In genomic region chr4:91147067-91147466, GRCh38 we compare ENCODE assay signal across 20 cellular contexts.
DNase-seq lines count a peak whose midpoint lies in the region; ATAC-seq, FAIRE-seq and TF ChIP-seq lines count a peak whose summit lies in the region.
"Had no signal": no experiment of that assay in that cellular context is flagged by ENCODE, and none has a peak within 500 bp of the region (broad histone marks: within the 10 kb centered on the region; RNA-seq: fewer than 3 reads in every experiment).

No MANE protein-coding gene starts in this region.

- no peak overlapping the region for H3K18ac ChIP-seq in H1 (ENCODE audit: extremely low read depth, low read length)

- TF ChIP-seq EP300 in H1 (IDR thresholded peaks at IDR 0.05; ENCODE audit: borderline replicate concordance in 1 of 2, low read depth in 2 of 2, low read length in 2 of 2) (no peak), sigmoid colon (IDR thresholded peaks at IDR 0.05) (no peak)

- H3K27me3 ChIP-seq in H1 (replicated peaks in 1 of 4; ENCODE audit: control insufficient read depth in 3 of 4, extremely low read depth in 1 of 4, insufficient read depth in 3 of 4, low read length in 3 of 4) (no peaks in the 10 kb centered on the region), sigmoid colon (no peaks in the 10 kb centered on the region)

- H4K20me1 ChIP-seq in H1 (replicated peaks in 1 of 2; ENCODE audit: control insufficient read depth in 1 of 2, insufficient read depth in 2 of 2, low read length in 2 of 2) = no peaks in the 10 kb centered on the region

- no peaks in the 10 kb centered on the region for H3K23me2 ChIP-seq in H1 (ENCODE audit: low read depth, low read length)

- no peak overlapping the region for H3K4ac ChIP-seq in H1 (replicated peaks; ENCODE audit: insufficient read length, low read depth, low read length)

- ATAC-seq in HG03378 (IDR thresholded peaks at IDR 0.05; ENCODE audit: unreplicated experiment) = no peak

- no peak overlapping the region for H3K14ac ChIP-seq in H1 (ENCODE audit: insufficient read length)

- H3K9ac ChIP-seq in H1 (replicated peaks in 1 of 4; ENCODE audit: extremely low read depth in 1 of 4, low read depth in 3 of 4, low read length in 3 of 4) = no peak overlapping the region
- H3K9ac ChIP-seq: SK-N-SH had no signal

- no peak overlapping the region for H2BK5ac ChIP-seq in H1 (ENCODE audit: low read depth, low read length)

- WGBS in H1 (ENCODE audit: extremely low coverage in 1 of 2, insufficient coverage in 1 of 2, insufficient read length in 1 of 2, insufficient replicate concordance in 2 of 2, low coverage in 1 of 2, low lambda C conversion rate in 2 of 2, missing lambda C conversion rate in 1 of 2), 2 experiments = 89% methylated on average over 5 of the region's 6 CpGs; no CpG with 5 or more reads in 1 of the 2 experiments
- WGBS in sigmoid colon, 2 donors = 73 to 75% methylated on average over 6 of the region's 6 CpGs

- peak overlapping the region; percentile 55; the same call in 1 of the 2 replicates for H2AFZ ChIP-seq in H1 (ENCODE audit: low read length)

- no peak overlapping the region for H2BK12ac ChIP-seq in H1 (ENCODE audit: low read depth, low read length)

- intact Hi-C loops in sigmoid colon (cut with DNase I) = no loop called here

- H3K27ac ChIP-seq in H1 (ENCODE audit: low read depth, low read length) (no peak overlapping the region), sigmoid colon (no peak overlapping the region)
- H3K27ac ChIP-seq: C4-2B had no signal

- peak; percentile 0 for DNase-seq in activated gamma-delta T cell (lab: John Stamatoyannopoulos, UW)
- no peak for DNase-seq in activated gamma-delta T cell treated with Interleukin-2 at 50 U/mL for 16 hours
- DNase-seq in NCI-H2171 (lab: John Stamatoyannopoulos, UW) = peak; percentile 87
- no peak for DNase-seq in H1 (ENCODE audit: low read depth in 1 of 2, low spot score in 2 of 2)
- peak; percentile 34 for DNase-seq in sigmoid colon
- no peak for DNase-seq in NCI-H2029 treated with DMSO at 0.1 percent for 48 hours (lab: John Stamatoyannopoulos, UW)
- DNase-seq in kidney glomerular epithelial cell (lab: John Stamatoyannopoulos, UW) = no peak
- DNase-seq: AML-193, DMS79 treated with DMSO at 0.1 percent for 48 hours, KG1, NCI-H1092, NCI-H1436, NCI-H2081, NCI-H774, SIG-M5, SK-N-SH had no signal

- no peak overlapping the region for H2BK120ac ChIP-seq in H1 (replicated peaks; ENCODE audit: low read depth, low read length)

- H3K79me2 ChIP-seq in H1 (ENCODE audit: control insufficient read depth in 1 of 2, insufficient read depth in 2 of 2, low read length in 2 of 2) = no peaks in the 10 kb centered on the region

- no peak for FAIRE-seq in H1 (lab: Jason Lieb, UNC)
- FAIRE-seq: D721Med had no signal

- no peaks in the 10 kb centered on the region for H3K79me1 ChIP-seq in H1 (ENCODE audit: low read depth, low read length)

- H2BK20ac ChIP-seq in H1 (ENCODE audit: low read length) = no peak overlapping the region

- no peak overlapping the region for H4K5ac ChIP-seq in H1 (ENCODE audit: insufficient read length, low read depth, low read length)

- CTCF ChIA-PET in H1 (lab: Charles Lee; ENCODE audit: partially characterized antibody) = interaction anchor here (0.8 kb wide), 1 partner anchor 33 kb away, joined by 3 read pairs; no protein-coding TSS in a partner anchor

- H2BK15ac ChIP-seq in H1 (ENCODE audit: low read length) = no peak overlapping the region

- TF ChIP-seq POLR2A in H1 (IDR thresholded peaks at IDR 0.05; ENCODE audit: control extremely low read depth in 1 of 2, low read depth in 2 of 2, low read length in 2 of 2) (no peak), sigmoid colon (IDR thresholded peaks at IDR 0.05) (no peak)

- TF ChIP-seq RAD21 in H1 (IDR thresholded peaks at IDR 0.05 in 1 of 2, conservative IDR thresholded peaks at IDR 0.05 in 1 of 2; ENCODE audit: low read depth in 2 of 2, low read length in 2 of 2) = no peak

- H3K4me1 ChIP-seq in H1 (replicated peaks in 1 of 4; ENCODE audit: control insufficient read depth in 3 of 4, insufficient read depth in 4 of 4, low read length in 3 of 4) (0 out of 7 replicates have a peak, but pooled peaks cover 0 to 3% (median 0%) of the 10 kb centered on the region in 4 experiments), sigmoid colon (no peaks in the 10 kb centered on the region)
- H3K4me1 ChIP-seq: HAP-1 had no signal

- H3K9me3 ChIP-seq in H1 (ENCODE audit: insufficient read depth in 2 of 2, low read depth in 1 of 2, low read length in 1 of 2) (no peaks in the 10 kb centered on the region), sigmoid colon (peaks cover 0 to 7% (median 0%) of the 10 kb centered on the region in 4 donors)
- H3K9me3 ChIP-seq: HAP-1, SK-N-SH had no signal

- H3K36me3 ChIP-seq in H1 (ENCODE audit: control insufficient read depth in 2 of 4, insufficient read depth in 4 of 4, low read length in 3 of 4) (no peaks in the 10 kb centered on the region), sigmoid colon (no peaks in the 10 kb centered on the region)
- H3K36me3 ChIP-seq: HAP-1 had no signal

- H3K56ac ChIP-seq in H1 (replicated peaks; ENCODE audit: insufficient read length, low read depth, low read length) = no peak overlapping the region

- TF ChIP-seq CTCF in H1 (IDR thresholded peaks at IDR 0.05; ENCODE audit: control extremely low read depth in 1 of 3, insufficient read depth in 1 of 3, low read depth in 1 of 3, low read length in 3 of 3) (no peak), sigmoid colon (IDR thresholded peaks at IDR 0.05) (no peak)

- POLR2A ChIA-PET in H1 (lab: Charles Lee; ENCODE audit: partially characterized antibody) = interaction anchor here (0.6 kb wide), 1 partner anchor 15 kb away, joined by 3 read pairs; no protein-coding TSS in a partner anchor

- H4K91ac ChIP-seq in H1 (replicated peaks; ENCODE audit: insufficient read length, low read length) = no peak overlapping the region

- H3K4me3 ChIP-seq in H1 (ENCODE audit: extremely low read depth in 1 of 4, insufficient read depth in 2 of 4, low read depth in 3 of 4, low read length in 4 of 4) (no peak overlapping the region), sigmoid colon (no peak overlapping the region)
- H3K4me3 ChIP-seq: HAP-1 had no signal

- no peak overlapping the region for H2AK5ac ChIP-seq in H1 (ENCODE audit: low read depth, low read length)

- no peak overlapping the region for H3K23ac ChIP-seq in H1 (ENCODE audit: insufficient read length)

- H4K8ac ChIP-seq in H1 (ENCODE audit: extremely low read depth, insufficient read depth, low read length) = peak overlapping the region; percentile 45; the same call in 1 of the 2 replicates

- no peak overlapping the region for H3K4me2 ChIP-seq in H1 (ENCODE audit: insufficient read depth in 1 of 2, low read depth in 2 of 2, low read length in 2 of 2)
- H3K4me2 ChIP-seq: SK-N-SH had no signal

TF ChIP-seq in H1, 55 proteins besides CTCF, POLR2A, EP300 and RAD21:
- no peak for TF ChIP-seq SP1 (IDR thresholded peaks at IDR 0.05; ENCODE audit: low read depth, low read length)
- no peak for TF ChIP-seq GABPA (IDR thresholded peaks at IDR 0.05; ENCODE audit: borderline replicate concordance, insufficient read depth, low read length)
- no peak for TF ChIP-seq PHF8 (conservative IDR thresholded peaks at IDR 0.05; ENCODE audit: low read depth, low read length)
- TF ChIP-seq SIX5 (IDR thresholded peaks at IDR 0.05; ENCODE audit: low read depth, low read length) = no peak
- no peak for TF ChIP-seq USF2 (IDR thresholded peaks at IDR 0.05; ENCODE audit: low read length)
- no peak for TF ChIP-seq SP2 (IDR thresholded peaks at IDR 0.05; ENCODE audit: low read length)
- TF ChIP-seq TBP (IDR thresholded peaks at IDR 0.05; ENCODE audit: low read depth, low read length) = no peak
- no peak for TF ChIP-seq BACH1 (IDR thresholded peaks at IDR 0.05; ENCODE audit: low read length)
- TF ChIP-seq E2F6 (IDR thresholded peaks at IDR 0.05) = no peak
- TF ChIP-seq CBX8 (IDR thresholded peaks at IDR 0.05; ENCODE audit: borderline replicate concordance, low read depth, low read length) = no peak
- TF ChIP-seq SUZ12 (IDR thresholded peaks at IDR 0.05; ENCODE audit: low read length) = no peak
- no peak for TF ChIP-seq MAFK (IDR thresholded peaks at IDR 0.05; ENCODE audit: low read depth, low read length)
- TF ChIP-seq MAX (IDR thresholded peaks at IDR 0.05) = no peak

Comparison
In these comparisons a context has a peak if more than half of its experiments do, and no peak if none do; other contexts are left out.
1. DNase-seq: peak in activated gamma-delta T cell (single experiment), NCI-H2171 (single experiment) and sigmoid colon (single experiment); none in activated gamma-delta T cell treated with Interleukin-2 at 50 U/mL for 16 hours (single experiment), H1 (0 of 2), NCI-H2029 treated with DMSO at 0.1 percent for 48 hours (single experiment) and kidney glomerular epithelial cell (single experiment).